In genomic region chr6:170529839-170530520, GRCh38 we compare ENCODE assay signal across 8 cellular contexts. TPM values are rescaled to one million over a fixed set of nuclear protein-coding genes. Genes with fewer than 3 reads are reported as not detected.
DNase-seq lines count a peak whose midpoint lies in the region; ATAC-seq, FAIRE-seq and TF ChIP-seq lines count a peak whose summit lies in the region.

No MANE protein-coding gene starts in this region.

- no peaks in the 10 kb centered on the region for H3K27me3 Mint-ChIP-seq in chondrocyte (ENCODE audit: low read depth)

- peak; percentile 83 for ATAC-seq in HG03066 (IDR thresholded peaks at IDR 0.05; ENCODE audit: low read depth, unreplicated experiment)
- peak; percentile 91 for ATAC-seq in HepG2

- 49% methylated on average over 7 of the region's 7 CpGs for WGBS in HepG2 (ENCODE audit: low lambda C conversion rate)

- no peak overlapping the region for H3K9ac ChIP-seq in HepG2 (ENCODE audit: insufficient read depth, low read depth, low read length)

- H3K36me3 Mint-ChIP-seq in chondrocyte (ENCODE audit: low read depth) = peaks cover 6% of the 10 kb centered on the region

- H3K27ac Mint-ChIP-seq in chondrocyte (ENCODE audit: unreplicated experiment) = peak overlapping the region; percentile 73

- peak; percentile 87 for TF ChIP-seq RAD21 in HepG2 (CRISPR knock-in tag; IDR thresholded peaks at IDR 0.05)

- no peaks in the 10 kb centered on the region for H3K27me3 ChIP-seq in A673 (replicated peaks; ENCODE audit: insufficient read depth, low read depth, low read length, poor library complexity)
- H3K27me3 ChIP-seq in HepG2 (ENCODE audit: control insufficient read depth in 1 of 2, insufficient read depth in 2 of 2, low read length in 2 of 2) = no peaks in the 10 kb centered on the region; a peak in 1 of 5 replicates

- H3K9me3 Mint-ChIP-seq in chondrocyte (ENCODE audit: low read depth) = no peaks in the 10 kb centered on the region

- H3K4me3 ChIP-seq in A673 (ENCODE audit: low read depth, low read length, poor library complexity, severe bottlenecking) (no peak overlapping the region), HepG2 (replicated peaks in 1 of 3; ENCODE audit: insufficient read depth in 1 of 3, low read depth in 2 of 3, low read length in 3 of 3) (no peak overlapping the region)

- H3K27ac ChIP-seq in A673 (ENCODE audit: low read depth, low read length, poor library complexity, severe bottlenecking) (no peak overlapping the region), HepG2 (ENCODE audit: extremely low read length, insufficient read depth, low read length) (no peak overlapping the region)

- POLR2A ChIA-PET in A673 (lab: Charles Lee; ENCODE audit: low non-redundant PET) (no interaction called here), HepG2 (lab: Yijun Ruan, JAX) (no interaction called here)

- intact Hi-C loops in A673 (cut with micrococcal nuclease; ENCODE audit: unreplicated experiment) (loop anchor here (5.0 kb wide), 4 partner anchors 698 to 1638 kb away; partner anchors contain the start of gene PHF10), HepG2 (cut with micrococcal nuclease; ENCODE audit: unreplicated experiment) (loop anchor here (1.0 to 5.0 kb wide), 3 partner anchors 699 to 1573 kb away; no protein-coding TSS in a partner anchor)

- in situ Hi-C loops in HepG2 (cut with HindIII; ENCODE audit: extremely low pct_ligation_motif_present, low pct_unique_long_range_greater_than_20kb) = loop anchor here (5.0 kb wide), 1 partner anchor 698 kb away; no protein-coding TSS in a partner anchor

- no peaks in the 10 kb centered on the region for H4K20me1 ChIP-seq in HepG2 (ENCODE audit: insufficient read depth, low read length)

- H3K79me2 ChIP-seq in HepG2 (ENCODE audit: insufficient read depth, low read length) = no peaks in the 10 kb centered on the region

- H3K36me3 ChIP-seq in A673 (ENCODE audit: insufficient read depth, low read length, poor library complexity, severe bottlenecking) = peaks cover 24% of the 10 kb centered on the region
- H3K36me3 ChIP-seq in HepG2 (replicated peaks in 1 of 2; ENCODE audit: control insufficient read depth in 1 of 2, insufficient read depth in 2 of 2, low read length in 2 of 2) = peaks cover 5 to 17% of the 10 kb centered on the region in 2 experiments; a peak in 4 of 5 replicates

- FAIRE-seq in GM18507 (lab: Jason Lieb, UNC) = peak; percentile 82
- FAIRE-seq in HepG2 (lab: Jason Lieb, UNC) = peak; percentile 98

- peaks cover 14% of the 10 kb centered on the region for H3K4me1 Mint-ChIP-seq in chondrocyte (ENCODE audit: low read depth)

- H3K4me3 Mint-ChIP-seq in chondrocyte (ENCODE audit: unreplicated experiment) = no peak overlapping the region

- CTCF ChIA-PET in A673 (lab: Charles Lee) = interaction anchor here (0.9 kb wide), 1 partner anchor 740 kb away, joined by 3 read pairs; no protein-coding TSS in a partner anchor
- CTCF ChIA-PET in HepG2 (lab: Yijun Ruan, JAX; ENCODE audit: low intra/inter-chr PET ratio, low total read pairs) = interaction anchor here (0.7 to 2.2 kb wide), 6 partner anchors 13 to 1635 kb away, joined by 3 to 10 read pairs (median 4); no protein-coding TSS in a partner anchor

- TF ChIP-seq EP300 in HepG2 (IDR thresholded peaks at IDR 0.05; ENCODE audit: low read depth in 2 of 2, low read length in 2 of 2) (no peak), HepG2 (CRISPR knock-in tag; IDR thresholded peaks at IDR 0.05; ENCODE audit: borderline replicate concordance) (no peak)

- no TSS peak for BruUV-seq in A673 (replicated peaks; lab: Mats Ljungman, UMichigan)
- no TSS peak for BruUV-seq in HepG2 (replicated peaks; lab: Mats Ljungman, UMichigan)

- no peaks in the 10 kb centered on the region for H3K9me3 ChIP-seq in A673 (ENCODE audit: low read depth, low read length, poor library complexity, severe bottlenecking)
- H3K9me3 ChIP-seq in HepG2 (ENCODE audit: low read length) = no peaks in the 10 kb centered on the region

- TF ChIP-seq POLR2A in HepG2 (IDR thresholded peaks at IDR 0.05; ENCODE audit: insufficient read depth in 1 of 2, low read depth in 2 of 2, low read length in 2 of 2) = no peak

- H3K4me2 ChIP-seq in HepG2 (ENCODE audit: low read depth, low read length) = no peak overlapping the region

- H3K4me1 ChIP-seq in A673 (ENCODE audit: insufficient read depth, low read length, poor library complexity, severe bottlenecking) (no peaks in the 10 kb centered on the region), HepG2 (ENCODE audit: insufficient read depth, low read length) (peaks cover 5% of the 10 kb centered on the region)

- TF ChIP-seq CTCF in A673 (conservative IDR thresholded peaks at IDR 0.05; ENCODE audit: low read depth, low read length) (peak; percentile 88), chondrocyte (IDR thresholded peaks at IDR 0.05) (peak; percentile 92), HepG2 (CRISPR knock-in tag; IDR thresholded peaks at IDR 0.05) (peak; percentile 89)

- no peak overlapping the region for H2AFZ ChIP-seq in HepG2 (ENCODE audit: low read length)

- peak; percentile 75 for DNase-seq in A673 (ENCODE audit: low spot score)
- DNase-seq in GM18507 (ENCODE audit: extremely low spot score, insufficient read length, low read depth) = peak; percentile 49
- DNase-seq in NCI-H226 = peak; percentile 22
- peak; percentile 53 for DNase-seq in activated CD4-positive, alpha-beta T cell treated with anti-CD3 and anti-CD28 coated beads for 1 hour
- DNase-seq in chondrocyte (ENCODE audit: low spot score) = no peak
- peak; percentile 69 for DNase-seq in HepG2 (ENCODE audit: low spot score)
- DNase-seq in stimulated activated CD4-positive, alpha-beta T cell treated with anti-CD3 and anti-CD28 coated beads, TNF-alpha, amount 100 ng/mL, for 4 hours (ENCODE audit: low read depth in 3 of 3) = peak; percentile 30 to 42 (median 42)

RNA-seq across cellular contexts. Expression of gene PSMB1, which starts 23.1 kb away (rescaled TPM):
- total RNA-seq in A673 (2021) (356 and 358 TPM in 2 replicates), chondrocyte (129 to 173 TPM (median 137 TPM) in 3 replicates), HepG2 (2016; rRNA removed; fragmentation: Illumina TruSeq; extraction: Trizol) (528 and 656 TPM in 2 replicates)
- total RNA-seq in HepG2 (2016; cell fraction: cytosol; rRNA removed; fragmentation: Illumina TruSeq; extraction: Trizol; ENCODE audit: low read depth) = 138 and 154 TPM in 2 replicates
- 533 and 708 TPM in 2 replicates for total RNA-seq in HepG2 (2016; cell fraction: insoluble cytoplasmic fraction; rRNA removed; fragmentation: Illumina TruSeq; extraction: Trizol)
- 131 and 144 TPM in 2 replicates for total RNA-seq in HepG2 (2016; cell fraction: membrane; rRNA removed; fragmentation: Illumina TruSeq; extraction: Trizol)
- total RNA-seq in HepG2 (2016; cell fraction: nucleus; rRNA removed; fragmentation: Illumina TruSeq; extraction: Trizol) = 189 and 197 TPM in 2 replicates
- 503 and 592 TPM in 2 replicates for polyA plus RNA-seq in HepG2 (2011; rRNA removed)
- polyA plus RNA-seq in HepG2 (2011; cell fraction: cytosol; rRNA removed) = 553 and 624 TPM in 2 replicates
- polyA plus RNA-seq in HepG2 (2011; cell fraction: nucleus; rRNA removed) = 134 and 176 TPM in 2 replicates
- 316 and 359 TPM in 2 replicates for polyA plus RNA-seq in HepG2 (2012)
- 123 and 127 TPM in 2 replicates for polyA plus RNA-seq in HepG2 (2016; cell fraction: cytosol; fragmentation: Illumina TruSeq; extraction: Trizol; ENCODE audit: low read depth)
- 563 and 665 TPM in 2 replicates for polyA plus RNA-seq in HepG2 (2016; cell fraction: insoluble cytoplasmic fraction; fragmentation: Illumina TruSeq; extraction: Trizol; ENCODE audit: low read depth)
- 98.8 and 101 TPM in 2 replicates for polyA plus RNA-seq in HepG2 (2016; cell fraction: membrane; fragmentation: Illumina TruSeq; extraction: Trizol; ENCODE audit: low read depth)
- 271 and 275 TPM in 2 replicates for polyA plus RNA-seq in HepG2 (2016; cell fraction: nucleus; fragmentation: Illumina TruSeq; extraction: Trizol; ENCODE audit: insufficient read depth, low read depth)
- 133 and 200 TPM in 2 replicates for polyA minus RNA-seq in HepG2 (2011; rRNA and poly(A)+ RNA removed; ENCODE audit: low replicate concordance)
- polyA minus RNA-seq in HepG2 (2011; cell fraction: cytosol; rRNA and poly(A)+ RNA removed) = 156 and 174 TPM in 2 replicates
- 66.4 and 70.7 TPM in 2 replicates for polyA minus RNA-seq in HepG2 (2011; cell fraction: nucleus; rRNA and poly(A)+ RNA removed)

RNA-seq across cellular contexts. Expression of gene TBP, which starts 24.2 kb away (rescaled TPM):
- total RNA-seq in A673 (2021) = 21.7 and 23.7 TPM in 2 replicates
- total RNA-seq in chondrocyte = 13.2 to 14.1 TPM (median 13.4 TPM) in 3 replicates
- total RNA-seq in HepG2 (2016; rRNA removed; fragmentation: Illumina TruSeq; extraction: Trizol) = 21.7 and 25.9 TPM in 2 replicates
- total RNA-seq in HepG2 (2016; cell fraction: cytosol; rRNA removed; fragmentation: Illumina TruSeq; extraction: Trizol; ENCODE audit: low read depth) = 11.0 and 12.3 TPM in 2 replicates
- 23.7 and 24.0 TPM in 2 replicates for total RNA-seq in HepG2 (2016; cell fraction: insoluble cytoplasmic fraction; rRNA removed; fragmentation: Illumina TruSeq; extraction: Trizol)
- total RNA-seq in HepG2 (2016; cell fraction: membrane; rRNA removed; fragmentation: Illumina TruSeq; extraction: Trizol) = 19.4 and 20.4 TPM in 2 replicates
- total RNA-seq in HepG2 (2016; cell fraction: nucleus; rRNA removed; fragmentation: Illumina TruSeq; extraction: Trizol) = 16.2 and 17.8 TPM in 2 replicates
- polyA plus RNA-seq in HepG2 (2011; rRNA removed) = 28.1 and 28.6 TPM in 2 replicates
- 15.5 and 17.2 TPM in 2 replicates for polyA plus RNA-seq in HepG2 (2011; cell fraction: cytosol; rRNA removed)
- 25.9 and 40.6 TPM in 2 replicates for polyA plus RNA-seq in HepG2 (2011; cell fraction: nucleus; rRNA removed)
- 16.9 and 20.2 TPM in 2 replicates for polyA plus RNA-seq in HepG2 (2012)
- polyA plus RNA-seq in HepG2 (2016; cell fraction: cytosol; fragmentation: Illumina TruSeq; extraction: Trizol; ENCODE audit: low read depth) = 7.1 and 9.0 TPM in 2 replicates
- polyA plus RNA-seq in HepG2 (2016; cell fraction: insoluble cytoplasmic fraction; fragmentation: Illumina TruSeq; extraction: Trizol; ENCODE audit: low read depth) = 35.2 and 37.1 TPM in 2 replicates
- polyA plus RNA-seq in HepG2 (2016; cell fraction: membrane; fragmentation: Illumina TruSeq; extraction: Trizol; ENCODE audit: low read depth) = 11.8 and 16.0 TPM in 2 replicates
- 33.3 and 36.4 TPM in 2 replicates for polyA plus RNA-seq in HepG2 (2016; cell fraction: nucleus; fragmentation: Illumina TruSeq; extraction: Trizol; ENCODE audit: insufficient read depth, low read depth)
- polyA minus RNA-seq in HepG2 (2011; rRNA and poly(A)+ RNA removed; ENCODE audit: low replicate concordance) = 19.7 and 25.0 TPM in 2 replicates
- 11.2 and 12.2 TPM in 2 replicates for polyA minus RNA-seq in HepG2 (2011; cell fraction: cytosol; rRNA and poly(A)+ RNA removed)
- polyA minus RNA-seq in HepG2 (2011; cell fraction: nucleus; rRNA and poly(A)+ RNA removed) = 22.9 and 24.2 TPM in 2 replicates

RNA-seq across cellular contexts. Expression of gene PDCD2, which starts 54.5 kb away (rescaled TPM):
- total RNA-seq in A673 (2021) = 101 and 123 TPM in 2 replicates
- 44.9 to 49.6 TPM (median 48.8 TPM) in 3 replicates for total RNA-seq in chondrocyte
- total RNA-seq in HepG2 (2016; rRNA removed; fragmentation: Illumina TruSeq; extraction: Trizol) = 133 and 148 TPM in 2 replicates
- 96.6 and 106 TPM in 2 replicates for total RNA-seq in HepG2 (2016; cell fraction: cytosol; rRNA removed; fragmentation: Illumina TruSeq; extraction: Trizol; ENCODE audit: low read depth)
- total RNA-seq in HepG2 (2016; cell fraction: insoluble cytoplasmic fraction; rRNA removed; fragmentation: Illumina TruSeq; extraction: Trizol) = 127 and 154 TPM in 2 replicates
- 182 and 183 TPM in 2 replicates for total RNA-seq in HepG2 (2016; cell fraction: membrane; rRNA removed; fragmentation: Illumina TruSeq; extraction: Trizol)
- total RNA-seq in HepG2 (2016; cell fraction: nucleus; rRNA removed; fragmentation: Illumina TruSeq; extraction: Trizol) = 64.9 and 75.7 TPM in 2 replicates
- 71.2 and 83.6 TPM in 2 replicates for polyA plus RNA-seq in HepG2 (2011; rRNA removed)
- polyA plus RNA-seq in HepG2 (2011; cell fraction: cytosol; rRNA removed) = 60.4 and 62.6 TPM in 2 replicates
- 49.8 and 54.3 TPM in 2 replicates for polyA plus RNA-seq in HepG2 (2011; cell fraction: nucleus; rRNA removed)
- polyA plus RNA-seq in HepG2 (2012) = 74.1 and 77.1 TPM in 2 replicates
- polyA plus RNA-seq in HepG2 (2016; cell fraction: cytosol; fragmentation: Illumina TruSeq; extraction: Trizol; ENCODE audit: low read depth) = 126 and 139 TPM in 2 replicates
- polyA plus RNA-seq in HepG2 (2016; cell fraction: insoluble cytoplasmic fraction; fragmentation: Illumina TruSeq; extraction: Trizol; ENCODE audit: low read depth) = 158 and 162 TPM in 2 replicates
- 173 and 179 TPM in 2 replicates for polyA plus RNA-seq in HepG2 (2016; cell fraction: membrane; fragmentation: Illumina TruSeq; extraction: Trizol; ENCODE audit: low read depth)
- 116 and 123 TPM in 2 replicates for polyA plus RNA-seq in HepG2 (2016; cell fraction: nucleus; fragmentation: Illumina TruSeq; extraction: Trizol; ENCODE audit: insufficient read depth, low read depth)
- polyA minus RNA-seq in HepG2 (2011; rRNA and poly(A)+ RNA removed; ENCODE audit: low replicate concordance) = 32.9 and 64.5 TPM in 2 replicates
- 29.6 and 33.8 TPM in 2 replicates for polyA minus RNA-seq in HepG2 (2011; cell fraction: cytosol; rRNA and poly(A)+ RNA removed)
- 43.5 and 49.0 TPM in 2 replicates for polyA minus RNA-seq in HepG2 (2011; cell fraction: nucleus; rRNA and poly(A)+ RNA removed)
